Comparison of ENCODE assay signal across 34 cellular contexts in the genomic region with DNA sequence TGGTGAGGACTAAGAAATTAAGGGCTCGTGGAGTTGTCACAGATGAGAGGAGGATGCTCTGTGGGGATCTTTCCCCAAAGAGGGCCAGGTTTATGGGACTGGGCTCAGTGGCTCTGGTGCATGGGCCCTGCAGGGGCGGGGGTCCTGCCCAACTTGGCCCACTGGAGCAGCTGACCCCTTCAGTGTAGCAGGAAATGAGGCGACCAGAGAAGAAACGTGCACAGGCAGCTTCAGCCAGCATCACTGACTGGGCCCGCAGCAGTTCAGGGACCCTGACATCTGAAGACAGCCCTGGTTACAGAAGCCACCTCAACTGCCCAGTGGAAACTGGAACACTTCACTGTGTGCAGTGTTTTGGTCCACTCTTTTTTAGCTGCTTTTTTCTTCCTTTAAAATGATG.
DNase-seq lines count a peak whose midpoint lies in the region; ATAC-seq and TF ChIP-seq lines count a peak whose summit lies in the region.
"Had no signal": no experiment of that assay in that cellular context is flagged by ENCODE, and none has a peak within 500 bp of the region (broad histone marks: within the 10 kb centered on the region; RNA-seq: fewer than 3 reads in every experiment).

No MANE protein-coding gene starts in this region.

- H3K14ac ChIP-seq in H9 (ENCODE audit: insufficient read depth, low read length): 0 out of 2 replicates have a peak overlapping the region, but pooled peaks have one; percentile 27

- no peak overlapping the region for H2BK120ac ChIP-seq in H9 (ENCODE audit: low read depth, low read length, poor library complexity, severe bottlenecking)

- H3K27ac ChIP-seq in H9 (ENCODE audit: insufficient read length, low read depth, low read length) (no peak overlapping the region), foreskin keratinocyte (no peak overlapping the region)
- H3K27ac ChIP-seq: body of pancreas, gastrocnemius medialis, psoas muscle, SK-N-MC, transverse colon had no signal

- H2BK5ac ChIP-seq in H9 (ENCODE audit: insufficient read length, low read length): no peak overlapping the region

- peaks cover 24% of the 10 kb centered on the region for H3K4me1 Mint-ChIP-seq in activated naive CD4-positive, alpha-beta T cell treated with anti-CD3 and anti-CD28 coated beads, Interleukin-2, amount 10 ng/mL, durations not matched to agents 7 days and 5 days
- H3K4me1 Mint-ChIP-seq in H9: peaks cover 32% of the 10 kb centered on the region in 2 experiments
- H3K4me1 Mint-ChIP-seq in endothelial cell (ENCODE audit: unreplicated experiment): peaks cover 22% of the 10 kb centered on the region
- H3K4me1 Mint-ChIP-seq in stimulated activated effector memory CD8-positive, alpha-beta T cell treated with anti-CD3 and anti-CD28 coated beads, Interleukin-12 subunit alpha, Interleukin-12 subunit beta, amount 100 ng/mL, for 72 hours: peaks cover 13% of the 10 kb centered on the region

- H3K23ac ChIP-seq in H9 (ENCODE audit: insufficient read length, low read depth, low read length): no peak overlapping the region

- ATAC-seq in stimulated activated effector memory CD8-positive, alpha-beta T cell treated with anti-CD3 and anti-CD28 coated beads, Interleukin-12 subunit alpha, Interleukin-12 subunit beta, amount 100 ng/mL, for 72 hours: no peak
- ATAC-seq in HG03280 (IDR thresholded peaks at IDR 0.05; ENCODE audit: unreplicated experiment) (no peak), foreskin keratinocyte (no peak)
- ATAC-seq: body of pancreas, gastrocnemius medialis, GM23338, psoas muscle had no signal

- H4K91ac ChIP-seq in H9 (ENCODE audit: insufficient read length, low read depth, low read length): no peak overlapping the region

- no CpG with 5 or more reads among the region's 5 CpGs for WGBS in H9 (ENCODE audit: extremely low coverage, insufficient read length, low lambda C conversion rate)

- CTCF ChIA-PET in activated naive CD4-positive, alpha-beta T cell treated with anti-CD3 and anti-CD28 coated beads, Interleukin-2, amount 10 ng/mL, durations not matched to agents 7 days and 5 days (lab: Charles Lee): interaction anchor here (0.7 to 2.6 kb wide), 4 partner anchors 12 to 66 kb away, joined by 3 to 6 read pairs (median 4); no protein-coding TSS in a partner anchor

- H2BK20ac ChIP-seq in H9 (ENCODE audit: low read depth, low read length, poor library complexity, severe bottlenecking): no peak overlapping the region

- no peak for DNase-seq in activated naive CD4-positive, alpha-beta T cell treated with anti-CD3 and anti-CD28 coated beads, Interleukin-2, amount 10 ng/mL, durations not matched to agents 7 days and 5 days
- no peak for DNase-seq in activated naive CD4-positive, alpha-beta T cell treated with Interleukin-2 at 50 U/mL for 16 hours
- DNase-seq in H9 (no peak), endothelial cell (ENCODE audit: low spot score) (no peak), DMS53 (lab: John Stamatoyannopoulos, UW) (no peak), foreskin keratinocyte (no peak)
- DNase-seq in stimulated activated effector memory CD8-positive, alpha-beta T cell treated with anti-CD3 and anti-CD28 coated beads, Interleukin-12 subunit alpha, Interleukin-12 subunit beta, amount 100 ng/mL, for 72 hours (ENCODE audit: low spot score in 2 of 2): no peak
- DNase-seq: ACHN; activated CD4-positive, alpha-beta memory T cell treated with anti-CD3 and anti-CD28 coated beads, Interleukin-2, amount 10 ng/mL, durations not matched to agents 7 days and 5 days; activated gamma-delta T cell; activated T-cell treated with anti-CD3 and anti-CD28 coated beads for 4 hours; body of pancreas; cerebellar nuclear complex; DND-41; gastrocnemius medialis; GF-D8; kidney glomerular epithelial cell; midbrain; MV-4-11; naive B cell; NCI-H1436; NCI-H2081 treated with DMSO at 0.1 percent for 48 hours; NCI-H2227 treated with DMSO at 0.1 percent for 48 hours; NCI-H526; NK-92 treated with Interleukin-12 subunit alpha and Interleukin-12 subunit beta, amount 100 ng/mL, for 24 hours; nucleus accumbens; psoas muscle; stimulated activated CD4-positive, alpha-beta T cell treated with anti-CD3 and anti-CD28 coated beads, Interleukin-4, amount 100 ng/mL, for 1 hour; T-helper 1 cell; transverse colon had no signal

- H3K79me2 ChIP-seq in H9 (ENCODE audit: insufficient read depth, low read length): no peaks in the 10 kb centered on the region

- no peaks in the 10 kb centered on the region for H3K23me2 ChIP-seq in H9 (ENCODE audit: insufficient read length, low read depth, low read length, poor library complexity, severe bottlenecking)

- no peak overlapping the region for H2AFZ ChIP-seq in H9 (ENCODE audit: low read length)
- H2AFZ ChIP-seq: GM23338 had no signal

- no peak overlapping the region for H4K8ac ChIP-seq in H9 (replicated peaks; ENCODE audit: insufficient read length, low read depth, low read length)

- peak overlapping the region; percentile 28 for H3K27ac Mint-ChIP-seq in activated naive CD4-positive, alpha-beta T cell treated with anti-CD3 and anti-CD28 coated beads, Interleukin-2, amount 10 ng/mL, durations not matched to agents 7 days and 5 days
- H3K27ac Mint-ChIP-seq in H9 (peak overlapping the region in 2 of 3 experiments; percentile 59 to 73; a peak in 3 of 7 replicates), endothelial cell (ENCODE audit: unreplicated experiment) (peak overlapping the region; percentile 30)
- peak overlapping the region; percentile 83 for H3K27ac Mint-ChIP-seq in stimulated activated effector memory CD8-positive, alpha-beta T cell treated with anti-CD3 and anti-CD28 coated beads, Interleukin-12 subunit alpha, Interleukin-12 subunit beta, amount 100 ng/mL, for 72 hours
- H3K27ac Mint-ChIP-seq: GM23338 had no signal

- no peak overlapping the region for H4K5ac ChIP-seq in H9 (ENCODE audit: insufficient read length, low read depth, low read length)

- no peaks in the 10 kb centered on the region for H3K9me3 ChIP-seq in H9 (ENCODE audit: control insufficient read depth, low read depth, low read length)
- H3K9me3 ChIP-seq: body of pancreas, gastrocnemius medialis, psoas muscle, transverse colon had no signal

- no peak overlapping the region for H3K9ac ChIP-seq in H9 (ENCODE audit: extremely low read depth, insufficient read length, low read length)

- peaks cover 75% of the 10 kb centered on the region for H3K36me3 Mint-ChIP-seq in activated naive CD4-positive, alpha-beta T cell treated with anti-CD3 and anti-CD28 coated beads, Interleukin-2, amount 10 ng/mL, durations not matched to agents 7 days and 5 days
- H3K36me3 Mint-ChIP-seq in H9 (ENCODE audit: insufficient read depth in 1 of 3, low read depth in 3 of 3) (peaks cover 34 to 67% (median 60%) of the 10 kb centered on the region in 3 experiments; a peak in 6 of 7 replicates), endothelial cell (ENCODE audit: low read depth, unreplicated experiment) (peaks cover 31% of the 10 kb centered on the region)
- peaks cover 100% of the 10 kb centered on the region for H3K36me3 Mint-ChIP-seq in stimulated activated effector memory CD8-positive, alpha-beta T cell treated with anti-CD3 and anti-CD28 coated beads, Interleukin-12 subunit alpha, Interleukin-12 subunit beta, amount 100 ng/mL, for 72 hours

- H3T11ph ChIP-seq in H9 (ENCODE audit: low read length): no peak overlapping the region

- H2BK12ac ChIP-seq in H9 (ENCODE audit: insufficient read length, low read depth, low read length): no peak overlapping the region

- no peak overlapping the region for H3K4ac ChIP-seq in H9 (ENCODE audit: low read depth, low read length)

- peaks cover 8% of the 10 kb centered on the region; the same call in 1 of the 2 replicates for H3K4me1 ChIP-seq in H9 (ENCODE audit: insufficient read depth, low read length)
- no peaks in the 10 kb centered on the region for H3K4me1 ChIP-seq in foreskin keratinocyte
- H3K4me1 ChIP-seq: gastrocnemius medialis, psoas muscle had no signal

- H3K79me1 ChIP-seq in H9 (ENCODE audit: insufficient read depth, low read depth, low read length, poor library complexity, severe bottlenecking): no peaks in the 10 kb centered on the region

- no peak overlapping the region for H3K56ac ChIP-seq in H9 (ENCODE audit: insufficient read length, low read depth, low read length)

- no peaks in the 10 kb centered on the region for H3K9me3 Mint-ChIP-seq in activated naive CD4-positive, alpha-beta T cell treated with anti-CD3 and anti-CD28 coated beads, Interleukin-2, amount 10 ng/mL, durations not matched to agents 7 days and 5 days
- no peaks in the 10 kb centered on the region for H3K9me3 Mint-ChIP-seq in H9
- no peaks in the 10 kb centered on the region for H3K9me3 Mint-ChIP-seq in endothelial cell (ENCODE audit: unreplicated experiment)
- no peaks in the 10 kb centered on the region for H3K9me3 Mint-ChIP-seq in stimulated activated effector memory CD8-positive, alpha-beta T cell treated with anti-CD3 and anti-CD28 coated beads, Interleukin-12 subunit alpha, Interleukin-12 subunit beta, amount 100 ng/mL, for 72 hours
- H3K9me3 Mint-ChIP-seq: activated CD4-positive, alpha-beta memory T cell treated with anti-CD3 and anti-CD28 coated beads, Interleukin-2, amount 10 ng/mL, durations not matched to agents 7 days and 5 days; GM23338; naive B cell had no signal

- no peaks in the 10 kb centered on the region for H3K27me3 Mint-ChIP-seq in activated naive CD4-positive, alpha-beta T cell treated with anti-CD3 and anti-CD28 coated beads, Interleukin-2, amount 10 ng/mL, durations not matched to agents 7 days and 5 days
- no peaks in the 10 kb centered on the region for H3K27me3 Mint-ChIP-seq in H9 (ENCODE audit: low read depth)
- H3K27me3 Mint-ChIP-seq in endothelial cell (ENCODE audit: unreplicated experiment): peaks cover 2% of the 10 kb centered on the region
- H3K27me3 Mint-ChIP-seq: activated CD4-positive, alpha-beta memory T cell treated with anti-CD3 and anti-CD28 coated beads, Interleukin-2, amount 10 ng/mL, durations not matched to agents 7 days and 5 days; B cell; naive B cell had no signal

- H2AK5ac ChIP-seq in H9 (ENCODE audit: insufficient read length, low read length): no peak overlapping the region

- H2BK15ac ChIP-seq in H9 (ENCODE audit: low read depth, low read length): no peak overlapping the region

- H3K27me3 ChIP-seq in H9 (ENCODE audit: insufficient read depth, low read length): no peaks in the 10 kb centered on the region
- no peaks in the 10 kb centered on the region for H3K27me3 ChIP-seq in foreskin keratinocyte
- H3K27me3 ChIP-seq: body of pancreas, gastrocnemius medialis, transverse colon had no signal

- no peak overlapping the region for H3K18ac ChIP-seq in H9 (ENCODE audit: insufficient read length, low read depth, low read length)

- H4K20me1 ChIP-seq in H9 (ENCODE audit: control insufficient read depth, insufficient read depth, insufficient read length): no peaks in the 10 kb centered on the region

- H3K4me3 Mint-ChIP-seq in activated naive CD4-positive, alpha-beta T cell treated with anti-CD3 and anti-CD28 coated beads, Interleukin-2, amount 10 ng/mL, durations not matched to agents 7 days and 5 days: no peak overlapping the region
- H3K4me3 Mint-ChIP-seq in H9 (no peak overlapping the region), endothelial cell (ENCODE audit: unreplicated experiment) (no peak overlapping the region)
- H3K4me3 Mint-ChIP-seq in stimulated activated effector memory CD8-positive, alpha-beta T cell treated with anti-CD3 and anti-CD28 coated beads, Interleukin-12 subunit alpha, Interleukin-12 subunit beta, amount 100 ng/mL, for 72 hours: no peak overlapping the region
- H3K4me3 Mint-ChIP-seq: activated CD4-positive, alpha-beta memory T cell treated with anti-CD3 and anti-CD28 coated beads, Interleukin-2, amount 10 ng/mL, durations not matched to agents 7 days and 5 days; B cell; GM23338 had no signal

- H3K4me2 ChIP-seq in H9 (ENCODE audit: insufficient read depth, insufficient read length, low read length): no peak overlapping the region
- H3K4me2 ChIP-seq: GM23338 had no signal

- TF ChIP-seq CTCF in H9 (conservative IDR thresholded peaks at IDR 0.05) (no peak), endothelial cell (IDR thresholded peaks at IDR 0.05; ENCODE audit: unreplicated experiment) (no peak), foreskin keratinocyte (conservative IDR thresholded peaks at IDR 0.05) (no peak)

Comparison
In these comparisons a context has a peak if more than half of its experiments do, and no peak if none do; other contexts are left out.
1. H3K27ac Mint-ChIP-seq: peak in every context shown above with its lines; median percentile 83 in stimulated activated effector memory CD8-positive, alpha-beta T cell treated with anti-CD3 and anti-CD28 coated beads, Interleukin-12 subunit alpha, Interleukin-12 subunit beta, amount 100 ng/mL, for 72 hours; 66 in H9; 30 in endothelial cell; 28 in activated naive CD4-positive, alpha-beta T cell treated with anti-CD3 and anti-CD28 coated beads, Interleukin-2, amount 10 ng/mL, durations not matched to agents 7 days and 5 days.